In the genomic region with DNA sequence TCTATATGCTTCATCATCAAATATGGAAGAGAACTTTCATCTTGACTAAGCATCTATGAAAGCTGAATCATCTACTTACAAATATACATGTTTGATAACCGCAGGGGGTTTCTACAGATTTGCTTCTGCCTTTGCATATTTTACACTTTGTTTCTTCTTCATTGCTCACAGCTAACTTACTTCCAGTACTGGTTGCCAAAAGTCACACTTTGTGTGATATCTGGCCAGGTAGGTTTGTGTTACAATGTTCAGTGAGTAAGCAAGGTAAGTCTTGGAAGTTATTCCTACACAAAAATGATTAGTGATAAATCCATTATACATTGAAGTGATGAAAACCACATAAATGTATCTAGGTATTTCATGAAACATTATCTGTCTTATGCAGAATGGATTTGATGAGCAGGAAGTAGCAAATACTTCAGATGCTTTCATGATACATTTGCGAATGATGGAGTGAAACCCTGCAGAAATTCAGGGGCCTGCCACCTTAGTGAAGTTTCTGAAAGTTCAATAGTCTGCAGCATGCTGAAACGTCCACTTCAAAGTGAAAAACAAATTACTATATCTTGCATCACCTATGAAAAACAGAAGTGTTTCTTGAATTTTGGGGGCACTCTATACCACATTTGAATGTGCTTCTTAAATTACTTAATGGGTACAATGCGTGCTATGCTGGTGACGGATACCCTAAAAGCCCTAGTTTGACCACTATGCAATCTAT, we compare ENCODE assay signal across 11 cellular contexts.
DNase-seq lines count a peak whose midpoint lies in the region; ATAC-seq and TF ChIP-seq lines count a peak whose summit lies in the region.
"Had no signal": no experiment of that assay in that cellular context is flagged by ENCODE, and none has a peak within 500 bp of the region (broad histone marks: within the 10 kb centered on the region; RNA-seq: fewer than 3 reads in every experiment).

No MANE protein-coding gene starts in this region.

- ATAC-seq in GM19043 (IDR thresholded peaks at IDR 0.05; ENCODE audit: low read depth, unreplicated experiment): peak; percentile 80
- ATAC-seq in HG02623 (IDR thresholded peaks at IDR 0.05; ENCODE audit: unreplicated experiment): peak; percentile 87
- ATAC-seq in HG03432 (IDR thresholded peaks at IDR 0.05; ENCODE audit: unreplicated experiment): peak; percentile 92
- ATAC-seq: HepG2 had no signal

- H3K9me3 ChIP-seq in testis: no peaks in the 10 kb centered on the region

- DNase-seq in GM12865 (ENCODE audit: low read depth) (peak; percentile 68), Ammon's horn (ENCODE audit: low spot score) (no peak), testis (no peak)
- no peak for DNase-seq in effector CD8-positive, alpha-beta T cell (lab: John Stamatoyannopoulos, UW)
- no peak for DNase-seq in stimulated activated CD4-positive, alpha-beta T cell treated with anti-CD3 and anti-CD28 coated beads, Interleukin-15, amount 100 ng/mL, for 24 hours
- DNase-seq: activated naive CD4-positive, alpha-beta T cell treated with anti-CD3 and anti-CD28 coated beads, Interleukin-2, amount 10 ng/mL, durations not matched to agents 7 days and 5 days had no signal

- no peak overlapping the region for H3K27ac ChIP-seq in testis

- no peaks in the 10 kb centered on the region for H3K27me3 ChIP-seq in testis

- 88 to 92% methylated on average over 5 of the region's 5 CpGs for WGBS in testis, 2 donors

- intact Hi-C loops in testis (cut with DNase I; ENCODE audit: low total_unique reads): no loop called here

- H3K4me3 ChIP-seq in GM12865 (ENCODE audit: low read depth, low read length) (no peak overlapping the region), testis (no peak overlapping the region)
- H3K4me3 ChIP-seq: lung had no signal

- no peaks in the 10 kb centered on the region for H3K36me3 ChIP-seq in testis (ENCODE audit: low read depth, missing control alignments)

- H3K4me1 ChIP-seq in testis: no peaks in the 10 kb centered on the region

- TF ChIP-seq POLR2A in testis (IDR thresholded peaks at IDR 0.05): no peak

- no peak for TF ChIP-seq CTCF in GM12865 (IDR thresholded peaks at IDR 0.05; ENCODE audit: insufficient read depth, low read depth, low read length, missing control alignments)
- no peak for TF ChIP-seq CTCF in testis (IDR thresholded peaks at IDR 0.05)
